In genomic region chr6:41702089-41702745, GRCh38 we compare ENCODE assay signal across 1 cellular context.
TF ChIP-seq lines count a peak whose summit lies in the region.

No MANE protein-coding gene starts in this region.

TF ChIP-seq in K562, 482 proteins besides CTCF, POLR2A, EP300 and RAD21 (continued from another document):
- TF ChIP-seq, protein P1, sequence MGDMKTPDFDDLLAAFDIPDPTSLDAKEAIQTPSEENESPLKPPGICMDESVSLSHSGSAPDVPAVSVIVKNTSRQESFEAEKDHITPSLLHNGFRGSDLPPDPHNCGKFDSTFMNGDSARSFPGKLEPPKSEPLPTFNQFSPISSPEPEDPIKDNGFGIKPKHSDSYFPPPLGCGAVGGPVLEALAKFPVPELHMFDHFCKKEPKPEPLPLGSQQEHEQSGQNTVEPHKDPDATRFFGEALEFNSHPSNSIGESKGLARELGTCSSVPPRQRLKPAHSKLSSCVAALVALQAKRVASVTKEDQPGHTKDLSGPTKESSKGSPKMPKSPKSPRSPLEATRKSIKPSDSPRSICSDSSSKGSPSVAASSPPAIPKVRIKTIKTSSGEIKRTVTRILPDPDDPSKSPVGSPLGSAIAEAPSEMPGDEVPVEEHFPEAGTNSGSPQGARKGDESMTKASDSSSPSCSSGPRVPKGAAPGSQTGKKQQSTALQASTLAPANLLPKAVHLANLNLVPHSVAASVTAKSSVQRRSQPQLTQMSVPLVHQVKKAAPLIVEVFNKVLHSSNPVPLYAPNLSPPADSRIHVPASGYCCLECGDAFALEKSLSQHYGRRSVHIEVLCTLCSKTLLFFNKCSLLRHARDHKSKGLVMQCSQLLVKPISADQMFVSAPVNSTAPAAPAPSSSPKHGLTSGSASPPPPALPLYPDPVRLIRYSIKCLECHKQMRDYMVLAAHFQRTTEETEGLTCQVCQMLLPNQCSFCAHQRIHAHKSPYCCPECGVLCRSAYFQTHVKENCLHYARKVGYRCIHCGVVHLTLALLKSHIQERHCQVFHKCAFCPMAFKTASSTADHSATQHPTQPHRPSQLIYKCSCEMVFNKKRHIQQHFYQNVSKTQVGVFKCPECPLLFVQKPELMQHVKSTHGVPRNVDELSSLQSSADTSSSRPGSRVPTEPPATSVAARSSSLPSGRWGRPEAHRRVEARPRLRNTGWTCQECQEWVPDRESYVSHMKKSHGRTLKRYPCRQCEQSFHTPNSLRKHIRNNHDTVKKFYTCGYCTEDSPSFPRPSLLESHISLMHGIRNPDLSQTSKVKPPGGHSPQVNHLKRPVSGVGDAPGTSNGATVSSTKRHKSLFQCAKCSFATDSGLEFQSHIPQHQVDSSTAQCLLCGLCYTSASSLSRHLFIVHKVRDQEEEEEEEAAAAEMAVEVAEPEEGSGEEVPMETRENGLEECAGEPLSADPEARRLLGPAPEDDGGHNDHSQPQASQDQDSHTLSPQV (IDR thresholded peaks at IDR 0.05) = no peak
- TF ChIP-seq BHLHE40 (IDR thresholded peaks at IDR 0.05; ENCODE audit: low read length) (no peak), CREB1 (IDR thresholded peaks at IDR 0.05) (no peak), CREB1 (CRISPR knock-in tag; IDR thresholded peaks at IDR 0.05) (no peak), THRAP3 (IDR thresholded peaks at IDR 0.05; ENCODE audit: borderline replicate concordance) (no peak), ELF1 (tag; IDR thresholded peaks at IDR 0.05) (no peak), ZBTB5 (IDR thresholded peaks at IDR 0.05) (no peak), ESRRA (IDR thresholded peaks at IDR 0.05; ENCODE audit: borderline replicate concordance, low read depth) (no peak), MEF2A (IDR thresholded peaks at IDR 0.05; ENCODE audit: control insufficient read depth, low read depth, low read length) (no peak), TEAD2 (tag; IDR thresholded peaks at IDR 0.05) (no peak), HMG20B (CRISPR knock-in tag; IDR thresholded peaks at IDR 0.05) (no peak), RBFOX2 (IDR thresholded peaks at IDR 0.05; ENCODE audit: low read depth, low read length) (no peak), MTA3 (IDR thresholded peaks at IDR 0.05; ENCODE audit: borderline replicate concordance) (no peak), ZNF140 (CRISPR knock-in tag; IDR thresholded peaks at IDR 0.05) (no peak), IFI16 (CRISPR knock-in tag; IDR thresholded peaks at IDR 0.05) (no peak), HDAC3 (IDR thresholded peaks at IDR 0.05; ENCODE audit: borderline replicate concordance, partially characterized antibody) (no peak), HDAC1 (IDR thresholded peaks at IDR 0.05) (no peak), RFX7 (CRISPR knock-in tag; IDR thresholded peaks at IDR 0.05) (no peak)
- TF ChIP-seq, protein P2, sequence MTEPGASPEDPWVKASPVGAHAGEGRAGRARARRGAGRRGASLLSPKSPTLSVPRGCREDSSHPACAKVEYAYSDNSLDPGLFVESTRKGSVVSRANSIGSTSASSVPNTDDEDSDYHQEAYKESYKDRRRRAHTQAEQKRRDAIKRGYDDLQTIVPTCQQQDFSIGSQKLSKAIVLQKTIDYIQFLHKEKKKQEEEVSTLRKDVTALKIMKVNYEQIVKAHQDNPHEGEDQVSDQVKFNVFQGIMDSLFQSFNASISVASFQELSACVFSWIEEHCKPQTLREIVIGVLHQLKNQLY (CRISPR knock-in tag; conservative IDR thresholded peaks at IDR 0.05) = no peak
- TF ChIP-seq, protein P3, sequence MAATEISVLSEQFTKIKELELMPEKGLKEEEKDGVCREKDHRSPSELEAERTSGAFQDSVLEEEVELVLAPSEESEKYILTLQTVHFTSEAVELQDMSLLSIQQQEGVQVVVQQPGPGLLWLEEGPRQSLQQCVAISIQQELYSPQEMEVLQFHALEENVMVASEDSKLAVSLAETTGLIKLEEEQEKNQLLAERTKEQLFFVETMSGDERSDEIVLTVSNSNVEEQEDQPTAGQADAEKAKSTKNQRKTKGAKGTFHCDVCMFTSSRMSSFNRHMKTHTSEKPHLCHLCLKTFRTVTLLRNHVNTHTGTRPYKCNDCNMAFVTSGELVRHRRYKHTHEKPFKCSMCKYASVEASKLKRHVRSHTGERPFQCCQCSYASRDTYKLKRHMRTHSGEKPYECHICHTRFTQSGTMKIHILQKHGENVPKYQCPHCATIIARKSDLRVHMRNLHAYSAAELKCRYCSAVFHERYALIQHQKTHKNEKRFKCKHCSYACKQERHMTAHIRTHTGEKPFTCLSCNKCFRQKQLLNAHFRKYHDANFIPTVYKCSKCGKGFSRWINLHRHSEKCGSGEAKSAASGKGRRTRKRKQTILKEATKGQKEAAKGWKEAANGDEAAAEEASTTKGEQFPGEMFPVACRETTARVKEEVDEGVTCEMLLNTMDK (IDR thresholded peaks at IDR 0.05; ENCODE audit: borderline replicate concordance, insufficient read depth, low read depth, low read length, poor library complexity, severe bottlenecking) = no peak
